Comparison of ENCODE assay signal across 2 cellular contexts in the genomic region with DNA sequence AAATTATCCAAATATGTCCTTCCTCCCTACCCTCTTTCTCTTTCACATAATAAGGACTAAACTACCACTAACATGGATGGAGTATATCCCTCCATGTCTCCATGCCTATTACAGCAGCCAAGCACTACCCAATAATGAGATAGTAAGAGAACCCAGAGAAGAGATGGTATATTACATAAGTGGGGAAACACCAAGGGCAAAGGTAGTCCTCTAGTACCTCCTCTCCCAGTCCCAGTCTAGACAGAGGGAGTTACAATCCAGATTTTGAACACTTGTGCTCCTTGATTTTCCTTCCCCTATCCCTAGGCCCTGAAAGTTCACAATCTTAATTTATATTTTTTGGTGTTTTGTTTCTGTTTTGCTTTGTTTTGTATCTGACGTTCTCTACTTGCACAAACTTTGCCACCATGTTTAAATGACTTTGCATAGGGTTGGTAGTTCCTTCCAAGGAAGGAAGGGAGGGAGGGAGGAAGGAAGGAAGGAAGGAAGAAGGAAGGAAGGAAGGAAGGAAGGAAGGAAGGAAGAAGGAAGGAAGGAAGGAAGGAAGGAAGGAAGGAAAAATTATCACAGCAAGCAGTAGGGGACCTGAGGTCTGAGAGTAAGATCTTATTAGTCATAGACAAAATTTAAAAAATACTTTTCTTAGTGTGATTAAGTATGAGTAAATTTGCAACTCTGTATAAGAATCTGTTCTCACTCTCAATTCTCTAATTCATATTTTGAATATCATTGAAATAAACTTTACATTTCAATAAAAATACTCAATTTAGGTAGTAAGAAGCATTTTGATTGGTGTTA.
TF ChIP-seq lines count a peak whose summit lies in the region.

No MANE protein-coding gene starts in this region.

TF ChIP-seq in HEK293, 187 proteins besides CTCF, POLR2A, EP300 and RAD21:
- TF ChIP-seq ZNF366 (tag by site-specific recombination; conservative IDR thresholded peaks at IDR 0.05) (peak; percentile 57), SCRT1 (tag by site-specific recombination; IDR thresholded peaks at IDR 0.05; ENCODE audit: borderline replicate concordance) (no peak)

TF ChIP-seq in GM12878, 131 proteins besides CTCF, POLR2A, EP300 and RAD21:
- TF ChIP-seq CHD4 (IDR thresholded peaks at IDR 0.05) (no peak), ETV6 (conservative IDR thresholded peaks at IDR 0.05 in 1 of 2, IDR thresholded peaks at IDR 0.05 in 1 of 2; ENCODE audit: borderline replicate concordance in 1 of 2, low read depth in 1 of 2) (peak in 1 of 2 experiments; percentile 99; a peak in 2 of 4 replicates), JUNB (IDR thresholded peaks at IDR 0.05) (peak; percentile 35; the same call in 1 of the 2 replicates), DPF2 (IDR thresholded peaks at IDR 0.05) (no peak)
